Comparison of ENCODE assay signal across 1 cellular context in the genomic region with DNA sequence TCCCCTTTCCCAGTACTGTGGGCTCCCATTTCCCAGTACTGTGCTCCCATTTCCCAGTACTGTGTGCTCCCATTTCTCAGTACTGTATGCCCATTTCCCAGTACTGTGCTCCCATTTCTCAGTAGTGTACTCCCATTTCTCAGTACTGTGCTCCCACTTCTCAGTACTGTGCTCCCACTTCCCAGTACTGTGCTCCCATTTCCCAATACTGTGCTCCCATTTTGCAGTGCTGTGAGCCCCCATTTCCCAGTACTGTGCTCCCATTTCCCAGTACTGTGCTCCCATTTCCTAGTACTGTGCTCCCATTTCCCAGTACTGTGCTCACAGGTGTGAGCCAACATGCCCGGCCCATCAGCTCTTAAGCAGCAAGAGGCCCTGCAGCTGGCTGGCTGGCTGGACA.
A peak's percentile ranks its signal among the peaks of the same experiment; 100 is the strongest.
TF ChIP-seq lines count a peak whose summit lies in the region.

No MANE protein-coding gene starts in this region.

TF ChIP-seq in WTC11, 78 proteins besides CTCF, POLR2A, EP300 and RAD21:
- TF ChIP-seq ZNF263 (CRISPR knock-in tag; IDR thresholded peaks at IDR 0.05; ENCODE audit: low read depth), result peak; percentile 32; the same call in 1 of the 2 replicates
